ENCODE assay signal across 10 cellular contexts in genomic region chr6:87907521-87907920, GRCh38.
DNase-seq lines count a peak whose midpoint lies in the region; ATAC-seq, FAIRE-seq and TF ChIP-seq lines count a peak whose summit lies in the region.
"Had no signal": no experiment of that assay in that cellular context is flagged by ENCODE, and none has a peak within 500 bp of the region (broad histone marks: within the 10 kb centered on the region; RNA-seq: fewer than 3 reads in every experiment).

No MANE protein-coding gene starts in this region.

- no peak overlapping the region for H3K9ac ChIP-seq in PC-3 (ENCODE audit: low read length)

- peaks cover 3% of the 10 kb centered on the region; the same call in 1 of the 2 replicates for H3K27me3 ChIP-seq in PC-3 (ENCODE audit: low read length)

- no peak overlapping the region for H3K4me2 ChIP-seq in PC-3 (ENCODE audit: low read length)

- CTCF ChIA-PET in PC-3 (lab: Charles Lee) = no interaction called here
- CTCF ChIA-PET in RWPE1 (lab: Yijun Ruan, JAX) = interaction anchor here (0.5 to 0.6 kb wide), 3 partner anchors 22 to 506 kb away, joined by 3 read pairs; no protein-coding TSS in a partner anchor

- POLR2A ChIA-PET in PC-3 (lab: Charles Lee; ENCODE audit: unreplicated experiment) (no interaction called here), RWPE1 (lab: Yijun Ruan, JAX; ENCODE audit: low non-redundant PET) (no interaction called here)

- H3F3A ChIP-seq in PC-3 (ENCODE audit: low read length, unreplicated experiment) = no peaks in the 10 kb centered on the region

- peaks cover 6% of the 10 kb centered on the region for H3K4me1 Mint-ChIP-seq in endothelial cell (ENCODE audit: unreplicated experiment)

- no peaks in the 10 kb centered on the region for H3K9me2 ChIP-seq in PC-3 (replicated peaks; ENCODE audit: low read length)

- H3K4me3 ChIP-seq in PC-3 (ENCODE audit: low read length) = no peak overlapping the region

- no peaks in the 10 kb centered on the region for H4K20me1 ChIP-seq in PC-3 (ENCODE audit: low read length)

- H3K4me3 Mint-ChIP-seq in endothelial cell (ENCODE audit: unreplicated experiment) = no peak overlapping the region

- no peaks in the 10 kb centered on the region for H3K27me3 Mint-ChIP-seq in endothelial cell (ENCODE audit: unreplicated experiment)

- H3K27ac ChIP-seq in PC-3 (ENCODE audit: low read length) (no peak overlapping the region), RWPE1 (no peak overlapping the region)

- no peak for TF ChIP-seq CTCF in PC-3 (conservative IDR thresholded peaks at IDR 0.05; ENCODE audit: low read depth, low read length)
- TF ChIP-seq CTCF in RWPE1 (conservative IDR thresholded peaks at IDR 0.05; ENCODE audit: low read depth) = no peak
- no peak for TF ChIP-seq CTCF in endothelial cell (IDR thresholded peaks at IDR 0.05; ENCODE audit: unreplicated experiment)

- DNase-seq in GF-D8 (lab: John Stamatoyannopoulos, UW) = peak; percentile 29
- peak; percentile 75 for DNase-seq in HCEC 1CT
- peak; percentile 91 for DNase-seq in RCC 7860 (ENCODE audit: low spot score)
- DNase-seq in iris pigment epithelial cell (ENCODE audit: low read depth) = peak; percentile 86
- DNase-seq in PC-3 = no peak
- DNase-seq in RWPE1 (ENCODE audit: low spot score) = no peak
- DNase-seq in LoVo (ENCODE audit: low spot score) = no peak
- no peak for DNase-seq in endothelial cell (ENCODE audit: low spot score)

- ATAC-seq in PC-3 = no peak
- ATAC-seq: left lobe of liver had no signal

- H3K36me3 Mint-ChIP-seq in endothelial cell (ENCODE audit: low read depth, unreplicated experiment) = no peaks in the 10 kb centered on the region

- no peaks in the 10 kb centered on the region for H3K79me2 ChIP-seq in PC-3 (ENCODE audit: low read length)

- BruUV-seq in PC-3 (replicated peaks; lab: Mats Ljungman, UMichigan) = no TSS peak

- H3K9me3 ChIP-seq in PC-3 (ENCODE audit: low read length) = no peaks in the 10 kb centered on the region

- no peaks in the 10 kb centered on the region for H3K4me1 ChIP-seq in PC-3 (ENCODE audit: insufficient read depth, low read length)

- no peak overlapping the region for H3K27ac Mint-ChIP-seq in endothelial cell (ENCODE audit: unreplicated experiment)

- H2AFZ ChIP-seq in PC-3 (ENCODE audit: low read length) = no peak overlapping the region

- peak; percentile 95 for FAIRE-seq in RCC 7860 (lab: Jason Lieb, UNC)
- FAIRE-seq: H1 had no signal

- H3K36me3 ChIP-seq in PC-3 (ENCODE audit: low read depth, low read length) = no peaks in the 10 kb centered on the region

- intact Hi-C loops in PC-3 (cut with micrococcal nuclease) = no loop called here

- no peaks in the 10 kb centered on the region for H3K9me3 Mint-ChIP-seq in endothelial cell (ENCODE audit: unreplicated experiment)

Comparison
In these comparisons a context has a peak if more than half of its experiments do, and no peak if none do; other contexts are left out.
1. DNase-seq: peak in GF-D8 (single experiment), HCEC 1CT (single experiment), RCC 7860 (single experiment) and iris pigment epithelial cell (single experiment); none in PC-3 (single experiment), RWPE1 (single experiment), LoVo (single experiment) and endothelial cell (single experiment).